In genomic region chr22:49964136-49964492, GRCh38 we compare ENCODE assay signal across 10 cellular contexts. TPM values are rescaled to one million over a fixed set of nuclear protein-coding genes. Genes with fewer than 3 reads are reported as not detected.
DNase-seq lines count a peak whose midpoint lies in the region; ATAC-seq, FAIRE-seq and TF ChIP-seq lines count a peak whose summit lies in the region.
"Had no signal": no experiment of that assay in that cellular context is flagged by ENCODE, and none has a peak within 500 bp of the region (broad histone marks: within the 10 kb centered on the region; RNA-seq: fewer than 3 reads in every experiment).

No MANE protein-coding gene starts in this region.

- H3K4me3 ChIP-seq in astrocyte (ENCODE audit: insufficient read depth, low read depth, low read length) (no peak overlapping the region), lower lobe of right lung (peak overlapping the region; percentile 95), transverse colon (peak overlapping the region in 2 of 4 donors; percentile 86 to 99)
- H3K4me3 ChIP-seq: SJCRH30 had no signal

- H4K20me1 ChIP-seq in astrocyte (ENCODE audit: insufficient read depth, low read length), result peaks cover 55% of the 10 kb centered on the region

- peak overlapping the region; percentile 83 for H3K27ac Mint-ChIP-seq in activated naive CD4-positive, alpha-beta T cell treated with anti-CD3 and anti-CD28 coated beads, Interleukin-2, amount 50 U/mL, for 24 hours
- no peak overlapping the region for H3K27ac Mint-ChIP-seq in astrocyte (ENCODE audit: unreplicated experiment)

- H3K4me1 ChIP-seq in astrocyte (ENCODE audit: insufficient read depth, low read length) (peaks cover 31% of the 10 kb centered on the region), lower lobe of right lung (peaks cover 73% of the 10 kb centered on the region), transverse colon (peaks cover 29 to 57% (median 50%) of the 10 kb centered on the region in 4 donors)

- H3K27me3 ChIP-seq in astrocyte (ENCODE audit: insufficient read depth, low read length) (no peaks in the 10 kb centered on the region), lower lobe of right lung (ENCODE audit: low read depth) (no peaks in the 10 kb centered on the region), transverse colon (no peaks in the 10 kb centered on the region)
- H3K27me3 ChIP-seq: SJCRH30 had no signal

- in situ Hi-C loops in transverse colon (cut with MboI; ENCODE audit: low pct_ligation_motif_present in 1 of 4, low pct_unique_long_range_greater_than_20kb in 1 of 4, low sequenced_read_pairs in 3 of 4), result loop anchor here in 1 of 4 donors (25.0 kb wide), 1 partner anchor 102 kb away; the partner anchor contains the start of gene ZBED4

- no peak for DNase-seq in activated naive CD4-positive, alpha-beta T cell (lab: John Stamatoyannopoulos, UW)
- DNase-seq in astrocyte (ENCODE audit: low read depth) (no peak), lower lobe of right lung (peak; percentile 47), transverse colon (peak; percentile 9), NCI-H1930 (lab: John Stamatoyannopoulos, UW) (no peak), superior temporal gyrus (ENCODE audit: extremely low spot score) (no peak), GM19240 (ENCODE audit: insufficient read length, low spot score) (no peak)
- DNase-seq: C1 segment of cervical spinal cord had no signal

- H2AFZ ChIP-seq in astrocyte (ENCODE audit: low read depth, low read length), result no peak overlapping the region

- peaks cover 18% of the 10 kb centered on the region for H3K36me3 Mint-ChIP-seq in activated naive CD4-positive, alpha-beta T cell treated with anti-CD3 and anti-CD28 coated beads, Interleukin-2, amount 50 U/mL, for 24 hours
- H3K36me3 Mint-ChIP-seq in astrocyte (ENCODE audit: low read depth, unreplicated experiment), result peaks cover 4% of the 10 kb centered on the region

- intact Hi-C loops in lower lobe of right lung (cut with DNase I) (no loop called here), transverse colon (cut with DNase I; ENCODE audit: low total_unique reads) (no loop called here)

- H3K79me2 ChIP-seq in astrocyte (ENCODE audit: insufficient read depth, low read length), result peaks cover 38% of the 10 kb centered on the region

- TF ChIP-seq POLR2A in transverse colon (IDR thresholded peaks at IDR 0.05), result no peak

- no peaks in the 10 kb centered on the region for H3K9me3 Mint-ChIP-seq in activated naive CD4-positive, alpha-beta T cell treated with anti-CD3 and anti-CD28 coated beads, Interleukin-2, amount 50 U/mL, for 24 hours
- H3K9me3 Mint-ChIP-seq in astrocyte (ENCODE audit: unreplicated experiment), result no peaks in the 10 kb centered on the region

- no peak for TF ChIP-seq EP300 in transverse colon (IDR thresholded peaks at IDR 0.05; ENCODE audit: low read depth)

- H3K9me3 ChIP-seq in astrocyte (ENCODE audit: insufficient read depth, low read depth, low read length), result no peaks in the 10 kb centered on the region
- no peaks in the 10 kb centered on the region for H3K9me3 ChIP-seq in lower lobe of right lung
- no peaks in the 10 kb centered on the region for H3K9me3 ChIP-seq in transverse colon
- H3K9me3 ChIP-seq: SJCRH30 had no signal

- H3K36me3 ChIP-seq in astrocyte (ENCODE audit: insufficient read depth, low read length) (peaks cover 2% of the 10 kb centered on the region), lower lobe of right lung (peaks cover 40% of the 10 kb centered on the region), transverse colon (peaks cover 0 to 13% (median 8%) of the 10 kb centered on the region in 4 donors)

- no peak for FAIRE-seq in astrocyte (lab: Jason Lieb, UNC)

- H3K27me3 Mint-ChIP-seq in activated naive CD4-positive, alpha-beta T cell treated with anti-CD3 and anti-CD28 coated beads, Interleukin-2, amount 50 U/mL, for 24 hours, result no peaks in the 10 kb centered on the region
- H3K27me3 Mint-ChIP-seq in astrocyte (ENCODE audit: low read depth, unreplicated experiment), result no peaks in the 10 kb centered on the region

- H3K4me3 Mint-ChIP-seq in activated naive CD4-positive, alpha-beta T cell treated with anti-CD3 and anti-CD28 coated beads, Interleukin-2, amount 50 U/mL, for 24 hours, result peak overlapping the region; percentile 92
- H3K4me3 Mint-ChIP-seq in astrocyte (ENCODE audit: unreplicated experiment), result peak overlapping the region; percentile 50

- H3K27ac ChIP-seq in astrocyte (ENCODE audit: low read depth, low read length), result no peak overlapping the region
- H3K27ac ChIP-seq in lower lobe of right lung, result peak overlapping the region; percentile 94
- peak overlapping the region; percentile 93 to 95 (median 94) for H3K27ac ChIP-seq in transverse colon
- H3K27ac ChIP-seq: SJCRH30 had no signal

- H3K4me2 ChIP-seq in astrocyte (ENCODE audit: low read length), result peak overlapping the region; percentile 85

- 57% methylated on average over 8 of the region's 8 CpGs; no CpG with 5 or more reads in 1 of the 2 donors for WGBS in transverse colon (ENCODE audit: low coverage in 1 of 2), 2 donors

- peaks cover 26% of the 10 kb centered on the region for H3K4me1 Mint-ChIP-seq in activated naive CD4-positive, alpha-beta T cell treated with anti-CD3 and anti-CD28 coated beads, Interleukin-2, amount 50 U/mL, for 24 hours
- H3K4me1 Mint-ChIP-seq in astrocyte (ENCODE audit: low read depth, unreplicated experiment), result peaks cover 3% of the 10 kb centered on the region

- ATAC-seq in lower lobe of right lung, result no peak

- no peak for TF ChIP-seq CTCF in astrocyte (IDR thresholded peaks at IDR 0.05; ENCODE audit: insufficient read depth, low read depth, low read length)
- no peak for TF ChIP-seq CTCF in lower lobe of right lung (IDR thresholded peaks at IDR 0.05)
- TF ChIP-seq CTCF in transverse colon (IDR thresholded peaks at IDR 0.05), result no peak

- no peak overlapping the region for H3K9ac ChIP-seq in astrocyte (ENCODE audit: low read length)

RNA-seq across cellular contexts. Expression of gene PIM3, which starts 3.5 kb away (rescaled TPM):
- 15.1 and 15.5 TPM in 2 replicates for total RNA-seq in astrocyte
- total RNA-seq in lower lobe of right lung, result 94.7 TPM
- total RNA-seq in transverse colon, result 100 to 1,000 TPM; 115 to 290 (median 147) TPM

RNA-seq across cellular contexts. Expression of gene CRELD2, which starts 45.7 kb away (rescaled TPM):
- 49.6 and 58.2 TPM in 2 replicates for total RNA-seq in astrocyte
- total RNA-seq in lower lobe of right lung, result 42.7 TPM
- total RNA-seq in transverse colon, result 10 to 100 TPM; 31.0 to 37.9 (median 36.4) TPM

RNA-seq across cellular contexts. Expression of gene ALG12, which starts 45.9 kb away (rescaled TPM):
- total RNA-seq in astrocyte, result 23.8 and 26.2 TPM in 2 replicates
- total RNA-seq in lower lobe of right lung, result 25.9 TPM
- 10 to 100 TPM; 10.1 to 24.4 (median 18.3) TPM for total RNA-seq in transverse colon

RNA-seq across cellular contexts. Expression of gene IL17REL, which starts 48.5 kb away (rescaled TPM):
- total RNA-seq in astrocyte, result not detected in 2 replicates
- 0.09 TPM for total RNA-seq in lower lobe of right lung
- total RNA-seq in transverse colon, result 1 to 10 TPM in 2 of 4 donors, under 1 TPM in 2; 0.32 to 2.2 (median 1.3) TPM
- total RNA-seq: SJCRH30 had no signal

Comparison
In these comparisons a context has a peak if more than half of its experiments do, and no peak if none do; other contexts are left out.
1. DNase-seq: peak in lower lobe of right lung (single experiment) and transverse colon (single experiment); none in activated naive CD4-positive, alpha-beta T cell (0 of 4), astrocyte (single experiment), NCI-H1930 (0 of 2), superior temporal gyrus (single experiment) and GM19240 (single experiment).